In genomic region chr22:29072979-29073617, GRCh38 we compare ENCODE assay signal across 8 cellular contexts. TPM values are rescaled to one million over a fixed set of nuclear protein-coding genes. Genes with fewer than 3 reads are reported as not detected.
DNase-seq lines count a peak whose midpoint lies in the region; ATAC-seq, FAIRE-seq and TF ChIP-seq lines count a peak whose summit lies in the region.

Gene KREMEN1 (plus strand): TSS chr22:29073035. CDS start chr22:29073131, 96 bp downstream.

- H3K27ac ChIP-seq in DOHH2 (ENCODE audit: low read depth, low read length) (no peak within 1 kb of the TSS), MM.1S (ENCODE audit: low read length) (peak within 1 kb of the TSS; percentile 12; the same call in 1 of the 2 replicates)

- no peaks in the 10 kb centered on the region for H4K20me1 ChIP-seq in DOHH2 (ENCODE audit: control insufficient read depth, insufficient read depth, low read depth, low read length)
- no peaks in the 10 kb centered on the region for H4K20me1 ChIP-seq in MM.1S (ENCODE audit: insufficient read depth, low read length)

- peak within 1 kb of the TSS; percentile 83 for H2AFZ ChIP-seq in MM.1S (ENCODE audit: low read length)

- peak within 1 kb of the TSS; percentile 85 to 88 (median 88) for H3K4me3 Mint-ChIP-seq in nephron

- H3F3A ChIP-seq in DOHH2 (ENCODE audit: control insufficient read depth, insufficient read depth) (no peaks in the 10 kb centered on the region), MM.1S (ENCODE audit: insufficient read depth, low read length) (peaks cover 9% of the 10 kb centered on the region)

- no peak for FAIRE-seq in frontal cortex (lab: Jason Lieb, UNC)

- H3K9ac ChIP-seq in MM.1S (ENCODE audit: low read length) = peak within 1 kb of the TSS; percentile 60; the same call in 1 of the 2 replicates

- peak within 1 kb of the TSS in 2 of 3 experiments; percentile 73 to 85 for H3K27ac Mint-ChIP-seq in nephron

- H3K4me1 ChIP-seq in DOHH2 (ENCODE audit: control insufficient read depth, low read length) (peaks cover 4% of the 10 kb centered on the region), MM.1S (ENCODE audit: low read length) (peaks cover 8% of the 10 kb centered on the region)

- H3K4me1 Mint-ChIP-seq in nephron = peaks cover 57% of the 10 kb centered on the region

- H3K4me2 ChIP-seq in DOHH2 (ENCODE audit: low read length) (peak within 1 kb of the TSS; percentile 47; the same call in 1 of the 2 replicates), MM.1S (ENCODE audit: low read depth, low read length) (peak within 1 kb of the TSS; percentile 91)

- no peaks in the 10 kb centered on the region for H3K9me3 Mint-ChIP-seq in nephron

- ATAC-seq in HG03039 (IDR thresholded peaks at IDR 0.05; ENCODE audit: unreplicated experiment) (no peak), HG02610 (IDR thresholded peaks at IDR 0.05; ENCODE audit: unreplicated experiment) (no peak)

- H3K79me2 ChIP-seq in DOHH2 (ENCODE audit: control insufficient read depth, low read length) = no peaks in the 10 kb centered on the region
- H3K79me2 ChIP-seq in MM.1S (ENCODE audit: low read length) = no peaks in the 10 kb centered on the region

- H3K36me3 Mint-ChIP-seq in nephron (ENCODE audit: low read depth) = no peaks in the 10 kb centered on the region

- no peak within 1 kb of the TSS for H3K4me3 ChIP-seq in DOHH2 (ENCODE audit: low read length)
- H3K4me3 ChIP-seq in MM.1S (ENCODE audit: low read length) = peak within 1 kb of the TSS; percentile 60
- H3K4me3 ChIP-seq in epithelial cell of esophagus (ENCODE audit: low read length) = peak within 1 kb of the TSS; percentile 81

- DNase-seq in MM.1S = no peak
- no peak for DNase-seq in epithelial cell of esophagus (ENCODE audit: low read depth)
- DNase-seq in frontal cortex (ENCODE audit: low spot score in 2 of 2) = no peak
- no peak for DNase-seq in COLO829 (ENCODE audit: low spot score)

- peaks cover 26% of the 10 kb centered on the region for H3K27me3 Mint-ChIP-seq in nephron (ENCODE audit: low read depth)

- H3K27me3 ChIP-seq in DOHH2 (ENCODE audit: control insufficient read depth, low read length) = peaks cover 34% of the 10 kb centered on the region
- no peaks in the 10 kb centered on the region for H3K27me3 ChIP-seq in MM.1S (replicated peaks; ENCODE audit: insufficient read depth, low read length)

- H3K36me3 ChIP-seq in DOHH2 (ENCODE audit: control insufficient read depth, low read length) (no peaks in the 10 kb centered on the region), MM.1S (replicated peaks; ENCODE audit: insufficient read depth, low read length) (no peaks in the 10 kb centered on the region)

- no peak for TF ChIP-seq CTCF in DOHH2 (IDR thresholded peaks at IDR 0.05; ENCODE audit: low read depth, low read length, poor library complexity, severe bottlenecking)
- TF ChIP-seq CTCF in MM.1S (IDR thresholded peaks at IDR 0.05; ENCODE audit: low read length) = no peak
- no peak for TF ChIP-seq CTCF in epithelial cell of esophagus (IDR thresholded peaks at IDR 0.05; ENCODE audit: insufficient read depth, low read depth, low read length, missing control alignments)
- TF ChIP-seq CTCF in nephron (IDR thresholded peaks at IDR 0.05; ENCODE audit: unreplicated experiment in 3 of 3) = no peak

- H3K9me3 ChIP-seq in DOHH2 (ENCODE audit: control insufficient read depth, insufficient read depth, low read length) (no peaks in the 10 kb centered on the region), MM.1S (replicated peaks; ENCODE audit: insufficient read depth, low read length) (no peaks in the 10 kb centered on the region)

- H3K9me2 ChIP-seq in DOHH2 (replicated peaks; ENCODE audit: control insufficient read depth, low read length) (no peaks in the 10 kb centered on the region), MM.1S (replicated peaks; ENCODE audit: insufficient read depth, low read length) (no peaks in the 10 kb centered on the region)

RNA-seq across cellular contexts. Expression of gene KREMEN1, which starts in this region (rescaled TPM):
- 6.9 TPM for total RNA-seq in frontal cortex
